Comparison of ENCODE assay signal across 18 cellular contexts in genomic region chr11:75324740-75325139, GRCh38. TPM values are rescaled to one million over a fixed set of nuclear protein-coding genes. Genes with fewer than 3 reads are reported as not detected.
DNase-seq lines count a peak whose midpoint lies in the region; ATAC-seq and TF ChIP-seq lines count a peak whose summit lies in the region.
"Had no signal": no experiment of that assay in that cellular context is flagged by ENCODE, and none has a peak within 500 bp of the region (broad histone marks: within the 10 kb centered on the region; RNA-seq: fewer than 3 reads in every experiment).

No MANE protein-coding gene starts in this region.

- H3K4me1 ChIP-seq in HUES6 (ENCODE audit: control insufficient read depth, insufficient read depth, low read length) (peaks cover 67% of the 10 kb centered on the region), muscle layer of duodenum (ENCODE audit: control insufficient read depth in 1 of 2, insufficient read depth in 2 of 2, low read length in 2 of 2) (peaks cover 29 to 46% of the 10 kb centered on the region in 2 donors)

- H3K27me3 Mint-ChIP-seq in chondrocyte (ENCODE audit: low read depth) = no peaks in the 10 kb centered on the region

- peaks cover 1% of the 10 kb centered on the region for H3K36me3 Mint-ChIP-seq in chondrocyte (ENCODE audit: low read depth)

- H3K9ac ChIP-seq in HUES6 (ENCODE audit: low read length) = no peak overlapping the region

- no peak for DNase-seq in chondrocyte (ENCODE audit: low spot score)
- DNase-seq in substantia nigra (lab: John Stamatoyannopoulos, UW) = peak in 1 of 49 donors; percentile 38
- DNase-seq in COLO668 (lab: John Stamatoyannopoulos, UW; ENCODE audit: unreplicated experiment) = no peak
- DNase-seq: activated CD4-positive, CD25-positive, alpha-beta regulatory T cell; DMS153; hypothalamus; midbrain; NCI-H1436 treated with DMSO at 0.1 percent for 48 hours; NCI-H2171; NCI-H774; PC-9; T-helper 2 cell had no signal

- H3K27me3 ChIP-seq in HUES6 (ENCODE audit: control insufficient read depth, insufficient read depth, low read length) (no peaks in the 10 kb centered on the region), muscle layer of duodenum (ENCODE audit: low read depth, low read length) (no peaks in the 10 kb centered on the region)
- H3K27me3 ChIP-seq: SJSA1 had no signal

- H3K36me3 ChIP-seq in HUES6 (ENCODE audit: control insufficient read depth, insufficient read depth, low read length) (peaks cover 33% of the 10 kb centered on the region; the same call in 1 of the 2 replicates), muscle layer of duodenum (ENCODE audit: control insufficient read depth in 1 of 2, insufficient read depth in 2 of 2, low read length in 2 of 2) (peaks cover 6 to 7% of the 10 kb centered on the region in 2 donors)
- H3K36me3 ChIP-seq: SJSA1 had no signal

- H3K4me3 Mint-ChIP-seq in chondrocyte (ENCODE audit: unreplicated experiment) = no peak overlapping the region
- H3K4me3 Mint-ChIP-seq: B cell had no signal

- TF ChIP-seq CTCF in chondrocyte (IDR thresholded peaks at IDR 0.05) = no peak

- peaks cover 49% of the 10 kb centered on the region for H3K4me1 Mint-ChIP-seq in chondrocyte (ENCODE audit: low read depth)

- H3K4me3 ChIP-seq in HUES6 (ENCODE audit: low read depth, low read length) (no peak overlapping the region), muscle layer of duodenum (ENCODE audit: low read depth in 1 of 2, low read length in 2 of 2) (no peak overlapping the region)
- H3K4me3 ChIP-seq: PC-9, SJSA1 had no signal

- no peaks in the 10 kb centered on the region for H3K9me3 ChIP-seq in HUES6 (ENCODE audit: control insufficient read depth, insufficient read depth, low read depth, low read length)
- no peaks in the 10 kb centered on the region for H3K9me3 ChIP-seq in muscle layer of duodenum (ENCODE audit: control insufficient read depth in 1 of 2, low read length in 2 of 2)
- H3K9me3 ChIP-seq: SJSA1 had no signal

- H3K27ac ChIP-seq in HUES6 (ENCODE audit: low read depth, low read length) (0 out of 2 replicates have a peak overlapping the region, but pooled peaks have one; percentile 39), muscle layer of duodenum (ENCODE audit: low read length) (peak overlapping the region; percentile 78), substantia nigra (ENCODE audit: low read depth, low read length, poor library complexity, severe bottlenecking) (peak overlapping the region; percentile 86)
- H3K27ac ChIP-seq: PC-9, SJSA1 had no signal

- peak overlapping the region; percentile 29 for H3K27ac Mint-ChIP-seq in chondrocyte (ENCODE audit: unreplicated experiment)
- H3K27ac Mint-ChIP-seq: B cell had no signal

- ATAC-seq in GM21717 (IDR thresholded peaks at IDR 0.05; ENCODE audit: unreplicated experiment) = no peak
- no peak for ATAC-seq in HG03108 (IDR thresholded peaks at IDR 0.05; ENCODE audit: unreplicated experiment)

- H3K9me3 Mint-ChIP-seq in chondrocyte (ENCODE audit: low read depth) = no peaks in the 10 kb centered on the region

RNA-seq across cellular contexts. Expression of gene ARRB1, which starts 26.7 kb away (rescaled TPM):
- 14.4 to 19.1 TPM (median 16.6 TPM) in 3 replicates for total RNA-seq in chondrocyte
